15 cellular contexts compared by ENCODE assay signal in the genomic region with DNA sequence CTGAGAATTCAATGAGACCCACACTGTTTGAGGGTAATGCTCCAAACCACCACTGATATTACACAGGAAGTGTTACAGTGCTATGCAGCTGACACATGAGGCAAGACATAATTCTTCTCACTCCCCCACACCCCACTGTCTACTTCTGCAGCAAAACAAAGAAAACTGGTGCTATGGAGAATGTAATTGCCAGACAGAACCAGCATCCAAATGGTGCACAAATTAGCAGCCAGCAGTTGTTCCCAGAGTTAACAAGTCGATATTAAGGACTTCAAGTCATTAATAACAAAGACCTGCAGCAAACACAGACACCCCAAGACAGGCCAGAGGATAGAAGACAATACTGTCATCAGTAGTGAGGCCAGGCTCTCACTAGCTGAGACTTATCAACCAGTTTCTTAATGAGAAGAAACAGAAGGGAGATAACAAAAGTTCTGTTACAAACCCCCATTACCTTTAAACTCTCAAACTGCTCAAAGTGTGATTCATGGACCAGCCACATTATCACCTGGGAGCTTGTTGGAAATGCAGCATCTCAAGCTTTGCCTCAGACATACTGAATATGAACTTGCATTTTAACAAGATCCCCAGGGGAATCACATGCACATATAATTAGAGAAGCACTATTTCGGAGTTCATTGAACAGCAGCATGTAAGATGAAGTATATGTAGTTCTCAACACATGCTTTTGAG.
DNase-seq lines count a peak whose midpoint lies in the region; ATAC-seq and TF ChIP-seq lines count a peak whose summit lies in the region.
"Had no signal": no experiment of that assay in that cellular context is flagged by ENCODE, and none has a peak within 500 bp of the region (broad histone marks: within the 10 kb centered on the region; RNA-seq: fewer than 3 reads in every experiment).

No MANE protein-coding gene starts in this region.

- ATAC-seq in stimulated activated effector memory CD8-positive, alpha-beta T cell treated with anti-CD3 and anti-CD28 coated beads, Interleukin-12 subunit alpha, Interleukin-12 subunit beta, amount 100 ng/mL, for 72 hours, result peak; percentile 87
- ATAC-seq in stimulated activated memory B cell treated with anti-CD40 and anti-IgM and Interleukin-4, amounts not matched to agents 10 μg/mL and 1 μg/mL and 100 μg/mL, for 72 hours, result no peak
- ATAC-seq: A549, gastrocnemius medialis had no signal

- H3K27ac ChIP-seq in brain microvascular endothelial cell, result no peak overlapping the region
- H3K27ac ChIP-seq: A549, gastrocnemius medialis, parathyroid adenoma had no signal

- no peaks in the 10 kb centered on the region for H3K36me3 Mint-ChIP-seq in stimulated activated effector memory CD8-positive, alpha-beta T cell treated with anti-CD3 and anti-CD28 coated beads, Interleukin-12 subunit alpha, Interleukin-12 subunit beta, amount 100 ng/mL, for 72 hours
- no peaks in the 10 kb centered on the region for H3K36me3 Mint-ChIP-seq in stimulated activated memory B cell treated with anti-CD40 and anti-IgM and Interleukin-4, amounts not matched to agents 10 μg/mL and 1 μg/mL and 100 μg/mL, for 72 hours

- H3K4me1 Mint-ChIP-seq in stimulated activated effector memory CD8-positive, alpha-beta T cell treated with anti-CD3 and anti-CD28 coated beads, Interleukin-12 subunit alpha, Interleukin-12 subunit beta, amount 100 ng/mL, for 72 hours, result peaks cover 9% of the 10 kb centered on the region
- H3K4me1 Mint-ChIP-seq in stimulated activated memory B cell treated with anti-CD40 and anti-IgM and Interleukin-4, amounts not matched to agents 10 μg/mL and 1 μg/mL and 100 μg/mL, for 72 hours, result no peaks in the 10 kb centered on the region

- H3K9me3 Mint-ChIP-seq in stimulated activated effector memory CD8-positive, alpha-beta T cell treated with anti-CD3 and anti-CD28 coated beads, Interleukin-12 subunit alpha, Interleukin-12 subunit beta, amount 100 ng/mL, for 72 hours, result no peaks in the 10 kb centered on the region
- peaks cover 2% of the 10 kb centered on the region for H3K9me3 Mint-ChIP-seq in stimulated activated memory B cell treated with anti-CD40 and anti-IgM and Interleukin-4, amounts not matched to agents 10 μg/mL and 1 μg/mL and 100 μg/mL, for 72 hours

- no peak for TF ChIP-seq CTCF in brain microvascular endothelial cell (IDR thresholded peaks at IDR 0.05; ENCODE audit: low read depth, low read length, missing control alignments)

- no peak overlapping the region for H3K4me3 Mint-ChIP-seq in stimulated activated effector memory CD8-positive, alpha-beta T cell treated with anti-CD3 and anti-CD28 coated beads, Interleukin-12 subunit alpha, Interleukin-12 subunit beta, amount 100 ng/mL, for 72 hours
- no peak overlapping the region for H3K4me3 Mint-ChIP-seq in stimulated activated memory B cell treated with anti-CD40 and anti-IgM and Interleukin-4, amounts not matched to agents 10 μg/mL and 1 μg/mL and 100 μg/mL, for 72 hours

- no peaks in the 10 kb centered on the region for H3K27me3 Mint-ChIP-seq in stimulated activated memory B cell treated with anti-CD40 and anti-IgM and Interleukin-4, amounts not matched to agents 10 μg/mL and 1 μg/mL and 100 μg/mL, for 72 hours

- no peaks in the 10 kb centered on the region for H3K36me3 ChIP-seq in brain microvascular endothelial cell (replicated peaks)
- H3K36me3 ChIP-seq: gastrocnemius medialis had no signal

- in situ Hi-C loops in brain microvascular endothelial cell (cut with HindIII; ENCODE audit: low pct_ligation_motif_present, low sequenced_read_pairs), result no loop called here

- H3K4me3 ChIP-seq in brain microvascular endothelial cell (ENCODE audit: low read depth, low read length), result no peak overlapping the region
- H3K4me3 ChIP-seq: A549, gastrocnemius medialis had no signal

- DNase-seq in NK-92 treated with Interleukin-12 subunit alpha and Interleukin-12 subunit beta, amount 100 ng/mL, for 24 hours (lab: John Stamatoyannopoulos, UW), result peak; percentile 2
- DNase-seq in NK-92 (lab: John Stamatoyannopoulos, UW; ENCODE audit: unreplicated experiment), result no peak
- peak; percentile 94 to 96 for DNase-seq in NOMO-1 (lab: John Stamatoyannopoulos, UW; ENCODE audit: unreplicated experiment in 2 of 2)
- peak; percentile 53 for DNase-seq in brain microvascular endothelial cell
- DNase-seq in stimulated activated effector memory CD8-positive, alpha-beta T cell treated with anti-CD3 and anti-CD28 coated beads, Interleukin-12 subunit alpha, Interleukin-12 subunit beta, amount 100 ng/mL, for 72 hours (ENCODE audit: low spot score in 2 of 2), result no peak
- no peak for DNase-seq in iPS-NIHi7 (ENCODE audit: extremely low spot score)
- no peak for DNase-seq in AG08396 (ENCODE audit: low spot score)
- DNase-seq: activated CD4-positive, alpha-beta T cell treated with anti-CD3 and anti-CD28 coated beads for 1 hour; DMS53; gastrocnemius medialis; NCI-H2171 treated with DMSO at 0.1 percent for 48 hours; stimulated activated CD4-positive, alpha-beta T cell treated with anti-CD3 and anti-CD28 coated beads, Interleukin-4, amount 100 ng/mL, for 24 hours had no signal

- H3K27ac Mint-ChIP-seq in stimulated activated effector memory CD8-positive, alpha-beta T cell treated with anti-CD3 and anti-CD28 coated beads, Interleukin-12 subunit alpha, Interleukin-12 subunit beta, amount 100 ng/mL, for 72 hours, result no peak overlapping the region
- no peak overlapping the region for H3K27ac Mint-ChIP-seq in stimulated activated memory B cell treated with anti-CD40 and anti-IgM and Interleukin-4, amounts not matched to agents 10 μg/mL and 1 μg/mL and 100 μg/mL, for 72 hours

- no peaks in the 10 kb centered on the region for H3K27me3 ChIP-seq in brain microvascular endothelial cell (replicated peaks)
- H3K27me3 ChIP-seq: gastrocnemius medialis had no signal

Comparison
In these comparisons a context has a peak if more than half of its experiments do, and no peak if none do; other contexts are left out.
1. DNase-seq: peak in NK-92 treated with Interleukin-12 subunit alpha and Interleukin-12 subunit beta, amount 100 ng/mL, for 24 hours (single experiment), NOMO-1 (2 of 2) and brain microvascular endothelial cell (single experiment); none in NK-92 (single experiment), stimulated activated effector memory CD8-positive, alpha-beta T cell treated with anti-CD3 and anti-CD28 coated beads, Interleukin-12 subunit alpha, Interleukin-12 subunit beta, amount 100 ng/mL, for 72 hours (0 of 2), iPS-NIHi7 (single experiment) and AG08396 (single experiment).